In the genomic region with DNA sequence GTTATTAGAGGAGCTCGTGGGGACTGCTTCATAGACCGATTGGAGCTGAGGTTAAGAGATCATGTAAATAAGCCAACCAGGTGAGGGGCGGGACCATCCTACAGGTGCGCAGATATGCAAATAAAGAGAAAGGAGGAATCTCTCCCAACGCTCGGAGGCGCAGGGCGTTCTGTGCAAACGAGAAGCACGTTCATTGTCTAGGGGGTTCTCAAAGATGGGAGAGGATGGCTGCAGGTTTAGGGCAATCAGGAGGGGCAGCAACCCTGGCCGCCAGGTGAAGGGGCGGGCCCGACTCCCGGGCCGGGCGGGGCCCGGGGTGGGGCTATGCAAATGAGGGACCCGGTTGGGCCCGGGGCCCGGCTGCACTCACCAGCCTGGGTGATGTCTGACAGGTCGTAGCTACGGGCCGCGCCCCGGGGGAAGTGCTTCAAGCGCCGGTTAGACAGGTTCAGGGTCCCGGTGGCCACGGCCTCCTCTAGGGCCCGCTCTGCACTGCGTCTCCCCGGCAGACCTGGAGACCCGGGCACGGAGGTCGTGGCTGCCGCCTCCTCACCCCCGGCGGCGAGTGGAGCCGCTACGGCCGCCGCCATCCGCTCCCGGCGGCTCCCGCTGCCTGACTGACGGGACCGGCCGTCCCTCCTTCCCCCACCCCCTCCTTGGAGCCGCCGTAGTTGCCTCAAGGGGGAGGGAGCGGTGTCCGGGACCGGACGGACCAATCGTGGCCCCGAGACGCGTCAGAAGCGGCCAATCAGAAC, we compare ENCODE assay signal across 1 cellular context.
TF ChIP-seq lines count a peak whose summit lies in the region.

A gene with protein sequence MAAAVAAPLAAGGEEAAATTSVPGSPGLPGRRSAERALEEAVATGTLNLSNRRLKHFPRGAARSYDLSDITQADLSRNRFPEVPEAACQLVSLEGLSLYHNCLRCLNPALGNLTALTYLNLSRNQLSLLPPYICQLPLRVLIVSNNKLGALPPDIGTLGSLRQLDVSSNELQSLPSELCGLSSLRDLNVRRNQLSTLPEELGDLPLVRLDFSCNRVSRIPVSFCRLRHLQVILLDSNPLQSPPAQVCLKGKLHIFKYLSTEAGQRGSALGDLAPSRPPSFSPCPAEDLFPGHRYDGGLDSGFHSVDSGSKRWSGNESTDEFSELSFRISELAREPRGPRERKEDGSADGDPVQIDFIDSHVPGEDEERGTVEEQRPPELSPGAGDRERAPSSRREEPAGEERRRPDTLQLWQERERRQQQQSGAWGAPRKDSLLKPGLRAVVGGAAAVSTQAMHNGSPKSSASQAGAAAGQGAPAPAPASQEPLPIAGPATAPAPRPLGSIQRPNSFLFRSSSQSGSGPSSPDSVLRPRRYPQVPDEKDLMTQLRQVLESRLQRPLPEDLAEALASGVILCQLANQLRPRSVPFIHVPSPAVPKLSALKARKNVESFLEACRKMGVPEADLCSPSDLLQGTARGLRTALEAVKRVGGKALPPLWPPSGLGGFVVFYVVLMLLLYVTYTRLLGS (minus strand): TSS at position 619 of the 755 bp plus-strand sequence. CDS start 29 bp downstream, at position 590.

TF ChIP-seq in K562, 482 proteins besides CTCF, POLR2A, EP300 and RAD21 (continued from another document and continues in another):
- TF ChIP-seq MAZ (CRISPR knock-in tag; conservative IDR thresholded peaks at IDR 0.05 in 1 of 2, IDR thresholded peaks at IDR 0.05 in 1 of 2) (peak; percentile 99 to 100), NR2F6 (CRISPR knock-in tag; IDR thresholded peaks at IDR 0.05) (peak; percentile 70; the same call in 1 of the 2 replicates), CREBBP (IDR thresholded peaks at IDR 0.05; ENCODE audit: low read depth, low read length) (no peak), FOS (IDR thresholded peaks at IDR 0.05; ENCODE audit: extremely low read depth, insufficient read length) (no peak), GABPB2 (CRISPR knock-in tag; conservative IDR thresholded peaks at IDR 0.05) (0 out of 2 replicates have a peak, but pooled peaks have one; percentile 31), KAT2B (IDR thresholded peaks at IDR 0.05; ENCODE audit: low read depth, low read length) (no peak), SAFB (IDR thresholded peaks at IDR 0.05; ENCODE audit: borderline replicate concordance, low read depth, low read length) (no peak), GABPB1 (CRISPR knock-in tag; IDR thresholded peaks at IDR 0.05) (peak; percentile 85), HEY1 (CRISPR knock-in tag; IDR thresholded peaks at IDR 0.05; ENCODE audit: borderline replicate concordance) (no peak), ZNF217 (CRISPR knock-in tag; IDR thresholded peaks at IDR 0.05) (no peak), CSDE1 (IDR thresholded peaks at IDR 0.05) (no peak), COPS2 (conservative IDR thresholded peaks at IDR 0.05) (no peak), SRSF7 (optimal IDR thresholded peaks at IDR 0.05; ENCODE audit: low read depth, low read length) (peak; percentile 74), EGR1 (conservative IDR thresholded peaks at IDR 0.05) (peak; percentile 89), ZNF584 (CRISPR knock-in tag; IDR thresholded peaks at IDR 0.05; ENCODE audit: low read depth) (no peak), SMAD3 (CRISPR knock-in tag; conservative IDR thresholded peaks at IDR 0.05) (peak; percentile 70; the same call in 1 of the 2 replicates), NFYB (IDR thresholded peaks at IDR 0.05; ENCODE audit: extremely low read depth, insufficient read length) (no peak)
- TF ChIP-seq, protein P1, sequence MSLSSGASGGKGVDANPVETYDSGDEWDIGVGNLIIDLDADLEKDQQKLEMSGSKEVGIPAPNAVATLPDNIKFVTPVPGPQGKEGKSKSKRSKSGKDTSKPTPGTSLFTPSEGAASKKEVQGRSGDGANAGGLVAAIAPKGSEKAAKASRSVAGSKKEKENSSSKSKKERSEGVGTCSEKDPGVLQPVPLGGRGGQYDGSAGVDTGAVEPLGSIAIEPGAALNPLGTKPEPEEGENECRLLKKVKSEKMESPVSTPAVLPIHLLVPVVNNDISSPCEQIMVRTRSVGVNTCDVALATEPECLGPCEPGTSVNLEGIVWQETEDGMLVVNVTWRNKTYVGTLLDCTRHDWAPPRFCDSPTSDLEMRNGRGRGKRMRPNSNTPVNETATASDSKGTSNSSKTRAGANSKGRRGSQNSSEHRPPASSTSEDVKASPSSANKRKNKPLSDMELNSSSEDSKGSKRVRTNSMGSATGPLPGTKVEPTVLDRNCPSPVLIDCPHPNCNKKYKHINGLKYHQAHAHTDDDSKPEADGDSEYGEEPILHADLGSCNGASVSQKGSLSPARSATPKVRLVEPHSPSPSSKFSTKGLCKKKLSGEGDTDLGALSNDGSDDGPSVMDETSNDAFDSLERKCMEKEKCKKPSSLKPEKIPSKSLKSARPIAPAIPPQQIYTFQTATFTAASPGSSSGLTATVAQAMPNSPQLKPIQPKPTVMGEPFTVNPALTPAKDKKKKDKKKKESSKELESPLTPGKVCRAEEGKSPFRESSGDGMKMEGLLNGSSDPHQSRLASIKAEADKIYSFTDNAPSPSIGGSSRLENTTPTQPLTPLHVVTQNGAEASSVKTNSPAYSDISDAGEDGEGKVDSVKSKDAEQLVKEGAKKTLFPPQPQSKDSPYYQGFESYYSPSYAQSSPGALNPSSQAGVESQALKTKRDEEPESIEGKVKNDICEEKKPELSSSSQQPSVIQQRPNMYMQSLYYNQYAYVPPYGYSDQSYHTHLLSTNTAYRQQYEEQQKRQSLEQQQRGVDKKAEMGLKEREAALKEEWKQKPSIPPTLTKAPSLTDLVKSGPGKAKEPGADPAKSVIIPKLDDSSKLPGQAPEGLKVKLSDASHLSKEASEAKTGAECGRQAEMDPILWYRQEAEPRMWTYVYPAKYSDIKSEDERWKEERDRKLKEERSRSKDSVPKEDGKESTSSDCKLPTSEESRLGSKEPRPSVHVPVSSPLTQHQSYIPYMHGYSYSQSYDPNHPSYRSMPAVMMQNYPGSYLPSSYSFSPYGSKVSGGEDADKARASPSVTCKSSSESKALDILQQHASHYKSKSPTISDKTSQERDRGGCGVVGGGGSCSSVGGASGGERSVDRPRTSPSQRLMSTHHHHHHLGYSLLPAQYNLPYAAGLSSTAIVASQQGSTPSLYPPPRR (CRISPR knock-in tag; IDR thresholded peaks at IDR 0.05; ENCODE audit: borderline replicate concordance) = no peak
- TF ChIP-seq, protein P2, sequence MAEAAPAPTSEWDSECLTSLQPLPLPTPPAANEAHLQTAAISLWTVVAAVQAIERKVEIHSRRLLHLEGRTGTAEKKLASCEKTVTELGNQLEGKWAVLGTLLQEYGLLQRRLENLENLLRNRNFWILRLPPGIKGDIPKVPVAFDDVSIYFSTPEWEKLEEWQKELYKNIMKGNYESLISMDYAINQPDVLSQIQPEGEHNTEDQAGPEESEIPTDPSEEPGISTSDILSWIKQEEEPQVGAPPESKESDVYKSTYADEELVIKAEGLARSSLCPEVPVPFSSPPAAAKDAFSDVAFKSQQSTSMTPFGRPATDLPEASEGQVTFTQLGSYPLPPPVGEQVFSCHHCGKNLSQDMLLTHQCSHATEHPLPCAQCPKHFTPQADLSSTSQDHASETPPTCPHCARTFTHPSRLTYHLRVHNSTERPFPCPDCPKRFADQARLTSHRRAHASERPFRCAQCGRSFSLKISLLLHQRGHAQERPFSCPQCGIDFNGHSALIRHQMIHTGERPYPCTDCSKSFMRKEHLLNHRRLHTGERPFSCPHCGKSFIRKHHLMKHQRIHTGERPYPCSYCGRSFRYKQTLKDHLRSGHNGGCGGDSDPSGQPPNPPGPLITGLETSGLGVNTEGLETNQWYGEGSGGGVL (CRISPR knock-in tag; IDR thresholded peaks at IDR 0.05) = no peak
- TF ChIP-seq, protein P3, sequence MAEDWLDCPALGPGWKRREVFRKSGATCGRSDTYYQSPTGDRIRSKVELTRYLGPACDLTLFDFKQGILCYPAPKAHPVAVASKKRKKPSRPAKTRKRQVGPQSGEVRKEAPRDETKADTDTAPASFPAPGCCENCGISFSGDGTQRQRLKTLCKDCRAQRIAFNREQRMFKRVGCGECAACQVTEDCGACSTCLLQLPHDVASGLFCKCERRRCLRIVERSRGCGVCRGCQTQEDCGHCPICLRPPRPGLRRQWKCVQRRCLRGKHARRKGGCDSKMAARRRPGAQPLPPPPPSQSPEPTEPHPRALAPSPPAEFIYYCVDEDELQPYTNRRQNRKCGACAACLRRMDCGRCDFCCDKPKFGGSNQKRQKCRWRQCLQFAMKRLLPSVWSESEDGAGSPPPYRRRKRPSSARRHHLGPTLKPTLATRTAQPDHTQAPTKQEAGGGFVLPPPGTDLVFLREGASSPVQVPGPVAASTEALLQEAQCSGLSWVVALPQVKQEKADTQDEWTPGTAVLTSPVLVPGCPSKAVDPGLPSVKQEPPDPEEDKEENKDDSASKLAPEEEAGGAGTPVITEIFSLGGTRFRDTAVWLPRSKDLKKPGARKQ (CRISPR knock-in tag; IDR thresholded peaks at IDR 0.05) = no peak
- TF ChIP-seq, protein P4, sequence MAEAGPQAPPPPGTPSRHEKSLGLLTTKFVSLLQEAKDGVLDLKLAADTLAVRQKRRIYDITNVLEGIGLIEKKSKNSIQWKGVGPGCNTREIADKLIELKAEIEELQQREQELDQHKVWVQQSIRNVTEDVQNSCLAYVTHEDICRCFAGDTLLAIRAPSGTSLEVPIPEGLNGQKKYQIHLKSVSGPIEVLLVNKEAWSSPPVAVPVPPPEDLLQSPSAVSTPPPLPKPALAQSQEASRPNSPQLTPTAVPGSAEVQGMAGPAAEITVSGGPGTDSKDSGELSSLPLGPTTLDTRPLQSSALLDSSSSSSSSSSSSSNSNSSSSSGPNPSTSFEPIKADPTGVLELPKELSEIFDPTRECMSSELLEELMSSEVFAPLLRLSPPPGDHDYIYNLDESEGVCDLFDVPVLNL (CRISPR knock-in tag; IDR thresholded peaks at IDR 0.05; ENCODE audit: low read depth) = no peak
- TF ChIP-seq, protein P5, sequence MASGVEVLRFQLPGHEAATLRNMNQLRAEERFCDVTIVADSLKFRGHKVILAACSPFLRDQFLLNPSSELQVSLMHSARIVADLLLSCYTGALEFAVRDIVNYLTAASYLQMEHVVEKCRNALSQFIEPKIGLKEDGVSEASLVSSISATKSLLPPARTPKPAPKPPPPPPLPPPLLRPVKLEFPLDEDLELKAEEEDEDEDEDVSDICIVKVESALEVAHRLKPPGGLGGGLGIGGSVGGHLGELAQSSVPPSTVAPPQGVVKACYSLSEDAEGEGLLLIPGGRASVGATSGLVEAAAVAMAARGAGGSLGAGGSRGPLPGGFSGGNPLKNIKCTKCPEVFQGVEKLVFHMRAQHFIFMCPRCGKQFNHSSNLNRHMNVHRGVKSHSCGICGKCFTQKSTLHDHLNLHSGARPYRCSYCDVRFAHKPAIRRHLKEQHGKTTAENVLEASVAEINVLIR (CRISPR knock-in tag; IDR thresholded peaks at IDR 0.05) = no peak
- TF ChIP-seq, protein P6, sequence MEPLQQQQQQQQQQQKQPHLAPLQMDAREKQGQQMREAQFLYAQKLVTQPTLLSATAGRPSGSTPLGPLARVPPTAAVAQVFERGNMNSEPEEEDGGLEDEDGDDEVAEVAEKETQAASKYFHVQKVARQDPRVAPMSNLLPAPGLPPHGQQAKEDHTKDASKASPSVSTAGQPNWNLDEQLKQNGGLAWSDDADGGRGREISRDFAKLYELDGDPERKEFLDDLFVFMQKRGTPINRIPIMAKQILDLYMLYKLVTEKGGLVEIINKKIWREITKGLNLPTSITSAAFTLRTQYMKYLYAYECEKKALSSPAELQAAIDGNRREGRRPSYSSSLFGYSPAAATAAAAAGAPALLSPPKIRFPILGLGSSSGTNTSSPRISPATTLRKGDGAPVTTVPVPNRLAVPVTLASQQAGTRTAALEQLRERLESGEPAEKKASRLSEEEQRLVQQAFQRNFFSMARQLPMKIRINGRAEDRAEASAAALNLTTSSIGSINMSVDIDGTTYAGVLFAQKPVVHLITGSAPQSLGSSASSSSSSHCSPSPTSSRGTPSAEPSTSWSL (CRISPR knock-in tag; IDR thresholded peaks at IDR 0.05; ENCODE audit: borderline replicate concordance) = peak; percentile 65; the same call in 1 of the 2 replicates
- TF ChIP-seq, protein P7, sequence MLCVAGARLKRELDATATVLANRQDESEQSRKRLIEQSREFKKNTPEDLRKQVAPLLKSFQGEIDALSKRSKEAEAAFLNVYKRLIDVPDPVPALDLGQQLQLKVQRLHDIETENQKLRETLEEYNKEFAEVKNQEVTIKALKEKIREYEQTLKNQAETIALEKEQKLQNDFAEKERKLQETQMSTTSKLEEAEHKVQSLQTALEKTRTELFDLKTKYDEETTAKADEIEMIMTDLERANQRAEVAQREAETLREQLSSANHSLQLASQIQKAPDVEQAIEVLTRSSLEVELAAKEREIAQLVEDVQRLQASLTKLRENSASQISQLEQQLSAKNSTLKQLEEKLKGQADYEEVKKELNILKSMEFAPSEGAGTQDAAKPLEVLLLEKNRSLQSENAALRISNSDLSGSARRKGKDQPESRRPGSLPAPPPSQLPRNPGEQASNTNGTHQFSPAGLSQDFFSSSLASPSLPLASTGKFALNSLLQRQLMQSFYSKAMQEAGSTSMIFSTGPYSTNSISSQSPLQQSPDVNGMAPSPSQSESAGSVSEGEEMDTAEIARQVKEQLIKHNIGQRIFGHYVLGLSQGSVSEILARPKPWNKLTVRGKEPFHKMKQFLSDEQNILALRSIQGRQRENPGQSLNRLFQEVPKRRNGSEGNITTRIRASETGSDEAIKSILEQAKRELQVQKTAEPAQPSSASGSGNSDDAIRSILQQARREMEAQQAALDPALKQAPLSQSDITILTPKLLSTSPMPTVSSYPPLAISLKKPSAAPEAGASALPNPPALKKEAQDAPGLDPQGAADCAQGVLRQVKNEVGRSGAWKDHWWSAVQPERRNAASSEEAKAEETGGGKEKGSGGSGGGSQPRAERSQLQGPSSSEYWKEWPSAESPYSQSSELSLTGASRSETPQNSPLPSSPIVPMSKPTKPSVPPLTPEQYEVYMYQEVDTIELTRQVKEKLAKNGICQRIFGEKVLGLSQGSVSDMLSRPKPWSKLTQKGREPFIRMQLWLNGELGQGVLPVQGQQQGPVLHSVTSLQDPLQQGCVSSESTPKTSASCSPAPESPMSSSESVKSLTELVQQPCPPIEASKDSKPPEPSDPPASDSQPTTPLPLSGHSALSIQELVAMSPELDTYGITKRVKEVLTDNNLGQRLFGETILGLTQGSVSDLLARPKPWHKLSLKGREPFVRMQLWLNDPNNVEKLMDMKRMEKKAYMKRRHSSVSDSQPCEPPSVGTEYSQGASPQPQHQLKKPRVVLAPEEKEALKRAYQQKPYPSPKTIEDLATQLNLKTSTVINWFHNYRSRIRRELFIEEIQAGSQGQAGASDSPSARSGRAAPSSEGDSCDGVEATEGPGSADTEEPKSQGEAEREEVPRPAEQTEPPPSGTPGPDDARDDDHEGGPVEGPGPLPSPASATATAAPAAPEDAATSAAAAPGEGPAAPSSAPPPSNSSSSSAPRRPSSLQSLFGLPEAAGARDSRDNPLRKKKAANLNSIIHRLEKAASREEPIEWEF (CRISPR knock-in tag; IDR thresholded peaks at IDR 0.05) = no peak
- TF ChIP-seq, protein P8, sequence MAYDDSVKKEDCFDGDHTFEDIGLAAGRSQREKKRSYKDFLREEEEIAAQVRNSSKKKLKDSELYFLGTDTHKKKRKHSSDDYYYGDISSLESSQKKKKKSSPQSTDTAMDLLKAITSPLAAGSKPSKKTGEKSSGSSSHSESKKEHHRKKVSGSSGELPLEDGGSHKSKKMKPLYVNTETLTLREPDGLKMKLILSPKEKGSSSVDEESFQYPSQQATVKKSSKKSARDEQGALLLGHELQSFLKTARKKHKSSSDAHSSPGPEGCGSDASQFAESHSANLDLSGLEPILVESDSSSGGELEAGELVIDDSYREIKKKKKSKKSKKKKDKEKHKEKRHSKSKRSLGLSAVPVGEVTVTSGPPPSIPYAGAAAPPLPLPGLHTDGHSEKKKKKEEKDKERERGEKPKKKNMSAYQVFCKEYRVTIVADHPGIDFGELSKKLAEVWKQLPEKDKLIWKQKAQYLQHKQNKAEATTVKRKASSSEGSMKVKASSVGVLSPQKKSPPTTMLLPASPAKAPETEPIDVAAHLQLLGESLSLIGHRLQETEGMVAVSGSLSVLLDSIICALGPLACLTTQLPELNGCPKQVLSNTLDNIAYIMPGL (CRISPR knock-in tag; IDR thresholded peaks at IDR 0.05) = no peak
